18 cellular contexts compared by ENCODE assay signal in the genomic region with DNA sequence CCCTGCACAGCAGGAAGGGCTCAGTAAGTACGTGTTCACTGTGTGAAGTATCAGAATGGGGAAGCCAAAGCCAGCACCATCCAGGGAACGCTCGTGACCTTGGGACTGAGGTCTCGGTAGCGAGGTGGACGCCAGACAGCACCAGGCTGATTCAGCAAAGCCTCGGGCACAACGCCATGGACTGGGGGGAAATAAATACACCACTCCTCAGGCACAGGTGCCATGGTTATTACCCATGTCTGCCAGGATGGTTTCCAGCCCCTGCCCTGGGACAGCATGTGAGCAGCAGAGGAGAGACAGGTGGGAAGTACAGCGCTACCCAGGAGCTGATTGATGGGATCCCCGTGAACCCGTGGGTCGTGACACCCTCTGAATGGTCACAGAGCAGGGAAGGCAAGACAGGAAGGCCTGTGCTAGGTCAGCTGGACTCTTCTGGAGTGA. TPM values are rescaled to one million over a fixed set of nuclear protein-coding genes. Genes with fewer than 3 reads are reported as not detected.
DNase-seq lines count a peak whose midpoint lies in the region; ATAC-seq and TF ChIP-seq lines count a peak whose summit lies in the region.
"Had no signal": no experiment of that assay in that cellular context is flagged by ENCODE, and none has a peak within 500 bp of the region (broad histone marks: within the 10 kb centered on the region; RNA-seq: fewer than 3 reads in every experiment).

No MANE protein-coding gene starts in this region.

- H3K36me3 ChIP-seq in ascending aorta (no peaks in the 10 kb centered on the region), lower lobe of right lung (no peaks in the 10 kb centered on the region), sigmoid colon (no peaks in the 10 kb centered on the region)

- H3K27me3 ChIP-seq in ascending aorta (no peaks in the 10 kb centered on the region), lower lobe of right lung (ENCODE audit: low read depth) (no peaks in the 10 kb centered on the region), sigmoid colon (no peaks in the 10 kb centered on the region)

- no peak for TF ChIP-seq POLR2A in sigmoid colon (IDR thresholded peaks at IDR 0.05)

- H3K27ac ChIP-seq in ascending aorta = peak overlapping the region; percentile 29 to 36
- H3K27ac ChIP-seq in lower lobe of right lung = no peak overlapping the region
- peak overlapping the region; percentile 29 to 82 (median 56) for H3K27ac ChIP-seq in sigmoid colon

- H3K9me3 ChIP-seq in ascending aorta (no peaks in the 10 kb centered on the region), lower lobe of right lung (no peaks in the 10 kb centered on the region), sigmoid colon (no peaks in the 10 kb centered on the region)

- H3K4me3 ChIP-seq in ascending aorta (no peak overlapping the region), lower lobe of right lung (no peak overlapping the region), sigmoid colon (no peak overlapping the region)

- TF ChIP-seq EP300 in sigmoid colon (IDR thresholded peaks at IDR 0.05) = no peak

- DNase-seq in ascending aorta (ENCODE audit: low spot score in 2 of 2) = peak in 1 of 2 donors; percentile 8
- peak; percentile 85 for DNase-seq in cardiac septum (ENCODE audit: low spot score)
- DNase-seq in lower lobe of right lung = no peak
- DNase-seq in sigmoid colon = peak; percentile 80
- DNase-seq in glomerular visceral epithelial cell (ENCODE audit: extremely low spot score) = no peak
- DNase-seq in SHP77 treated with DMSO at 0.1 percent for 48 hours (lab: John Stamatoyannopoulos, UW) = no peak
- no peak for DNase-seq in HUDEP-2 (lab: John Stamatoyannopoulos, UW; ENCODE audit: unreplicated experiment in 76 of 76)
- DNase-seq in SKM-1 treated with dmso at 0.1 percent for 144 hours (lab: John Stamatoyannopoulos, UW; ENCODE audit: unreplicated experiment) = no peak
- DNase-seq: activated CD4-positive, alpha-beta memory T cell treated with anti-CD3 and anti-CD28 coated beads, Interleukin-2, amount 10 ng/mL, durations not matched to agents 7 days and 5 days; activated naive CD4-positive, alpha-beta T cell treated with anti-CD3 and anti-CD28 coated beads, Interleukin-2, amount 10 ng/mL, durations not matched to agents 7 days and 5 days; activated T-cell treated with anti-CD3 and anti-CD28 coated beads, Interleukin-2, amount 50 U/mL, for 1 hour; C1 segment of cervical spinal cord; EL; NCI-H1417; NCI-H510A treated with DMSO at 0.1 percent for 48 hours; retina; RPMI8226; T-helper 9 cell had no signal

- 85 to 88% methylated on average over 12 of the region's 12 CpGs for WGBS in sigmoid colon, 2 donors

- H3K4me1 ChIP-seq in ascending aorta (peaks cover 0 to 13% of the 10 kb centered on the region in 2 donors), lower lobe of right lung (no peaks in the 10 kb centered on the region), sigmoid colon (peaks cover 0 to 66% (median 54%) of the 10 kb centered on the region in 4 donors)

- intact Hi-C loops in ascending aorta (cut with DNase I) = loop anchor here (5.0 kb wide), 1 partner anchor 37 kb away; no protein-coding TSS in a partner anchor
- intact Hi-C loops in cardiac septum (cut with DNase I) = loop anchor here (2.0 kb wide), 1 partner anchor 30 kb away; no protein-coding TSS in a partner anchor
- intact Hi-C loops in lower lobe of right lung (cut with DNase I) = no loop called here
- intact Hi-C loops in sigmoid colon (cut with DNase I) = loop anchor here (5.0 kb wide), 1 partner anchor 62 kb away; no protein-coding TSS in a partner anchor

- peak; percentile 7 to 34 for ATAC-seq in lower lobe of right lung

- TF ChIP-seq CTCF in ascending aorta (IDR thresholded peaks at IDR 0.05) (no peak), lower lobe of right lung (IDR thresholded peaks at IDR 0.05) (no peak), sigmoid colon (IDR thresholded peaks at IDR 0.05) (no peak)

RNA-seq across cellular contexts. Expression of a gene that starts 53.0 kb away (rescaled TPM):
- total RNA-seq in ascending aorta (6.4 TPM), cardiac septum (21.7 TPM), lower lobe of right lung (6.9 TPM), sigmoid colon (10 to 100 TPM; 44.9 to 98.0 (median 70.6) TPM)
- 1 to 10 TPM in 2 of 3 donors, under 1 TPM in 1; 0.23 to 4.5 (median 1.8) TPM for polyA plus RNA-seq in sigmoid colon
- total RNA-seq: activated CD4-positive, alpha-beta memory T cell treated with anti-CD3 and anti-CD28 coated beads, Interleukin-2, amount 10 ng/mL, durations not matched to agents 7 days and 5 days had no signal

Comparison
In these comparisons a context has a peak if more than half of its experiments do, and no peak if none do; other contexts are left out.
1. DNase-seq: peak in cardiac septum (single experiment) and sigmoid colon (single experiment); none in lower lobe of right lung (single experiment), glomerular visceral epithelial cell (single experiment), SHP77 treated with DMSO at 0.1 percent for 48 hours (single experiment), HUDEP-2 (0 of 76) and SKM-1 treated with dmso at 0.1 percent for 144 hours (single experiment).